8 cellular contexts compared by ENCODE assay signal in the genomic region with DNA sequence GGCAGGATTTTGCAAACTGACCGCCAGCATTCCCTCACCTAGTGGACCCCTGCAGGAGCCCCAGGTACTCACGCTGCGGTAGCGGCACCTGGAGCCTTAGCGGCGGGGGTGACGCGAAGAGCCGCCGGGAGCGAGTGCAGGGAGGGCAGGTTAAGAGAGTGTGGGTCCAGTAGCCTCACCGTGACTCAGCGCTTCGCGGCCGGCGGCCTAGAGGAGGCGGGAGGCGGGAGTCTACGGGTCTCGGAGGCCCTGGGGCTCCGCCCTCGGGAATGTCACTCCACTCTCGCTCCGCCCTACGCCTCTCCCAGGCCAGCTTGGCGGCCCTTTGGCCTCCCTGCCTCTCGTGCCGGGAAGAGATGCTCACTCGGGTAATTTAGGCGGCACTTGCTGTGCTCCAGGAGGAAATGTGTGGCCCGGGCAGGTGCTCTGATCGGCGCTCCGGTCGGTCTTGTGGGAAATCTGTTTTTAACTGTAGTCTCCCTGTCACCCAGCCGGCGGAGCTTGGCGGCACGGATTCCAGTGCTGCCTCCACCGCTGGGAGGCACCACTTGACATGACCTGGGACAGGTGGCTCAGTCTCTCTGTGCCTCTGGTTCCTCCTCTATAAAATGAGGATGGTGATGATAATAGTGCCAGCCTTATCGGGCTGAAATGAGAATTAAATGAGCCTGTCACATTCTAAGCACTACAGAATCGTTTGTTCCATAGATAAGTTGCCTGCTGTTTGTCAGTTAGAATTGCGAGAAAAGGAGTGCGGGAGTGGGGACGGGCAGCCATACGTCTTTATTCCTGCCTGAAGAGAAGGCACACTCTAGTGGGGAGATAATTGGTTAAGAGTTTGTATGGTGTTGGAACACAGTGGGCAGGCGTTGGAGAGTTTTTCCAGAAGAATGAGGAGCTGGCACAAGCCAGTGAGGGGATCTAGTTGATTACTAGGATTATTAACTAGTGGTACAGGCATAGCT. TPM values are rescaled to one million over a fixed set of nuclear protein-coding genes. Genes with fewer than 3 reads are reported as not detected.
A peak's percentile ranks its signal among the peaks of the same experiment; 100 is the strongest.
DNase-seq lines count a peak whose midpoint lies in the region; ATAC-seq and TF ChIP-seq lines count a peak whose summit lies in the region.

Gene PIR, minus strand, starts transcription at position 216 of the 965 bp plus-strand sequence. CDS start 2,076 bp downstream, outside the sequence.

- H3K27me3 Mint-ChIP-seq in H9 (ENCODE audit: low read depth) (no peaks in the 10 kb centered on the region), glutamatergic neuron (ENCODE audit: unreplicated experiment) (peaks cover 4% of the 10 kb centered on the region)
- H3K27me3 Mint-ChIP-seq in activated naive CD4-positive, alpha-beta T cell treated with anti-CD3 and anti-CD28 coated beads, Interleukin-2, amount 50 U/mL, for 24 hours, result peaks cover 6% of the 10 kb centered on the region

- peak in 1 of 2 donors; percentile 80 for TF ChIP-seq POLR2A in thyroid gland (IDR thresholded peaks at IDR 0.05)

- 0 out of 2 replicates have a peak, but pooled peaks cover 3% of the 10 kb centered on the region for H3K36me3 ChIP-seq in SJSA1
- H3K36me3 ChIP-seq in thyroid gland, result no peaks in the 10 kb centered on the region

- WGBS in H9 (ENCODE audit: extremely low coverage, insufficient read length, low lambda C conversion rate), result no CpG with 5 or more reads among the region's 48 CpGs
- WGBS in thyroid gland, 2 donors, result 22 to 28% methylated on average over 15 to 17 of the region's 48 CpGs

- H3K9me3 ChIP-seq in H9 (ENCODE audit: control insufficient read depth, low read depth, low read length) (no peaks in the 10 kb centered on the region), SJSA1 (replicated peaks) (no peaks in the 10 kb centered on the region), thyroid gland (no peaks in the 10 kb centered on the region)

- no peak within 1 kb of the TSS for H4K91ac ChIP-seq in H9 (ENCODE audit: insufficient read length, low read depth, low read length)

- no peak within 1 kb of the TSS for H3K56ac ChIP-seq in H9 (ENCODE audit: insufficient read length, low read depth, low read length)

- H4K5ac ChIP-seq in H9 (ENCODE audit: insufficient read length, low read depth, low read length), result no peak within 1 kb of the TSS

- no peaks in the 10 kb centered on the region for H3K79me2 ChIP-seq in H9 (ENCODE audit: insufficient read depth, low read length)

- H2BK15ac ChIP-seq in H9 (ENCODE audit: low read depth, low read length), result no peak within 1 kb of the TSS

- no peaks in the 10 kb centered on the region for H4K20me1 ChIP-seq in H9 (ENCODE audit: control insufficient read depth, insufficient read depth, insufficient read length)

- peaks cover 18% of the 10 kb centered on the region in 2 experiments for H3K4me1 Mint-ChIP-seq in H9
- H3K4me1 Mint-ChIP-seq in activated naive CD4-positive, alpha-beta T cell treated with anti-CD3 and anti-CD28 coated beads, Interleukin-2, amount 50 U/mL, for 24 hours, result peaks cover 11% of the 10 kb centered on the region
- no peaks in the 10 kb centered on the region for H3K4me1 Mint-ChIP-seq in glutamatergic neuron (ENCODE audit: low read depth, unreplicated experiment)

- peak within 1 kb of the TSS; percentile 60 for H3K9ac ChIP-seq in H9 (ENCODE audit: extremely low read depth, insufficient read length, low read length)

- H3K27me3 ChIP-seq in H9 (ENCODE audit: insufficient read depth, low read length) (no peaks in the 10 kb centered on the region), SJSA1 (replicated peaks) (no peaks in the 10 kb centered on the region), thyroid gland (no peaks in the 10 kb centered on the region)

- no peaks in the 10 kb centered on the region; the same call in 1 of the 2 replicates for H3K4me1 ChIP-seq in H9 (ENCODE audit: insufficient read depth, low read length)
- H3K4me1 ChIP-seq in SJSA1 (replicated peaks), result no peaks in the 10 kb centered on the region; the same call in 1 of the 2 replicates
- peaks cover 0 to 5% of the 10 kb centered on the region in 2 donors for H3K4me1 ChIP-seq in thyroid gland

- no peak within 1 kb of the TSS for H2BK5ac ChIP-seq in H9 (ENCODE audit: insufficient read length, low read length)

- H3K27ac ChIP-seq in H9 (ENCODE audit: insufficient read length, low read depth, low read length), result no peak within 1 kb of the TSS
- H3K27ac ChIP-seq in SJSA1, result peak within 1 kb of the TSS; percentile 85
- H3K27ac ChIP-seq in thyroid gland, result peak within 1 kb of the TSS; percentile 25 to 81 (median 55)

- no peak within 1 kb of the TSS for H2AFZ ChIP-seq in H9 (ENCODE audit: low read length)

- H3K14ac ChIP-seq in H9 (ENCODE audit: insufficient read depth, low read length), result no peak within 1 kb of the TSS

- H3K23me2 ChIP-seq in H9 (ENCODE audit: insufficient read length, low read depth, low read length, poor library complexity, severe bottlenecking), result peaks cover 3% of the 10 kb centered on the region

- no peak within 1 kb of the TSS for H2BK120ac ChIP-seq in H9 (ENCODE audit: low read depth, low read length, poor library complexity, severe bottlenecking)

- H3K79me1 ChIP-seq in H9 (ENCODE audit: insufficient read depth, low read depth, low read length, poor library complexity, severe bottlenecking), result no peaks in the 10 kb centered on the region

- H2BK12ac ChIP-seq in H9 (ENCODE audit: insufficient read length, low read depth, low read length), result no peak within 1 kb of the TSS

- H3K23ac ChIP-seq in H9 (ENCODE audit: insufficient read length, low read depth, low read length), result no peak within 1 kb of the TSS

- H3K9me3 Mint-ChIP-seq in H9 (no peaks in the 10 kb centered on the region), glutamatergic neuron (ENCODE audit: unreplicated experiment) (no peaks in the 10 kb centered on the region)
- H3K9me3 Mint-ChIP-seq in activated naive CD4-positive, alpha-beta T cell treated with anti-CD3 and anti-CD28 coated beads, Interleukin-2, amount 50 U/mL, for 24 hours, result no peaks in the 10 kb centered on the region

- no peak within 1 kb of the TSS for H4K8ac ChIP-seq in H9 (replicated peaks; ENCODE audit: insufficient read length, low read depth, low read length)

- H3K4me2 ChIP-seq in H9 (ENCODE audit: insufficient read depth, insufficient read length, low read length), result peak within 1 kb of the TSS; percentile 67

- H3K4ac ChIP-seq in H9 (ENCODE audit: low read depth, low read length), result no peak within 1 kb of the TSS

- H2AK5ac ChIP-seq in H9 (ENCODE audit: insufficient read length, low read length), result no peak within 1 kb of the TSS

- H3K36me3 Mint-ChIP-seq in H9 (ENCODE audit: insufficient read depth in 1 of 3, low read depth in 3 of 3), result peaks cover 12 to 18% (median 13%) of the 10 kb centered on the region in 3 experiments
- H3K36me3 Mint-ChIP-seq in activated naive CD4-positive, alpha-beta T cell treated with anti-CD3 and anti-CD28 coated beads, Interleukin-2, amount 50 U/mL, for 24 hours, result no peaks in the 10 kb centered on the region
- H3K36me3 Mint-ChIP-seq in glutamatergic neuron (ENCODE audit: unreplicated experiment), result no peaks in the 10 kb centered on the region

- DNase-seq in GM03348 (ENCODE audit: low spot score), result peak; percentile 91
- DNase-seq in H9, result peak; percentile 97
- DNase-seq in M059J (ENCODE audit: low read depth), result peak; percentile 90
- DNase-seq in SJSA1 (ENCODE audit: low read depth in 1 of 2, low spot score in 2 of 2), result peak; percentile 76 to 87
- DNase-seq in glutamatergic neuron, result peak; percentile 80
- peak; percentile 46 for DNase-seq in omental fat pad (ENCODE audit: low spot score)
- peak; percentile 89 to 90 for DNase-seq in thyroid gland

- H3K4me3 ChIP-seq in SJSA1 (peak within 1 kb of the TSS; percentile 50), thyroid gland (replicated peaks in 1 of 3) (peak within 1 kb of the TSS in 2 of 3 donors; percentile 24 to 66)

- no peak within 1 kb of the TSS for H2BK20ac ChIP-seq in H9 (ENCODE audit: low read depth, low read length, poor library complexity, severe bottlenecking)

- intact Hi-C loops in thyroid gland (cut with DNase I), result no loop called here

- no peak within 1 kb of the TSS for H3K18ac ChIP-seq in H9 (ENCODE audit: insufficient read length, low read depth, low read length)

- peak within 1 kb of the TSS; percentile 84 to 88 for H3K4me3 Mint-ChIP-seq in H9
- H3K4me3 Mint-ChIP-seq in activated naive CD4-positive, alpha-beta T cell treated with anti-CD3 and anti-CD28 coated beads, Interleukin-2, amount 50 U/mL, for 24 hours, result peak within 1 kb of the TSS; percentile 81
- H3K4me3 Mint-ChIP-seq in glutamatergic neuron (ENCODE audit: unreplicated experiment), result peak within 1 kb of the TSS; percentile 83

- peak; percentile 99 for ATAC-seq in omental fat pad (ENCODE audit: low FRiP score)

- H3K27ac Mint-ChIP-seq in H9 (peak within 1 kb of the TSS; percentile 96 to 97 (median 96)), glutamatergic neuron (ENCODE audit: unreplicated experiment) (no peak within 1 kb of the TSS)
- H3K27ac Mint-ChIP-seq in activated naive CD4-positive, alpha-beta T cell treated with anti-CD3 and anti-CD28 coated beads, Interleukin-2, amount 50 U/mL, for 24 hours, result no peak within 1 kb of the TSS

- TF ChIP-seq CTCF in H9 (conservative IDR thresholded peaks at IDR 0.05), result peak; percentile 73
- no peak for TF ChIP-seq CTCF in glutamatergic neuron (IDR thresholded peaks at IDR 0.05; ENCODE audit: partially characterized antibody, unreplicated experiment)
- TF ChIP-seq CTCF in omental fat pad (IDR thresholded peaks at IDR 0.05), result no peak
- peak in 2 of 6 experiments; percentile 18 to 20 for TF ChIP-seq CTCF in thyroid gland (IDR thresholded peaks at IDR 0.05)

- H3T11ph ChIP-seq in H9 (ENCODE audit: low read length), result no peak within 1 kb of the TSS

RNA-seq across cellular contexts. Expression of gene PIR, which starts in this region (rescaled TPM):
- total RNA-seq in H9 (2021), result 25.1 and 29.7 TPM in 2 replicates
- 25.4 and 32.6 TPM in 2 replicates for total RNA-seq in M059J (2014; rRNA removed; shearing (Covaris generic))
- 49.0 and 49.6 TPM in 2 replicates for total RNA-seq in SJSA1 (2014; rRNA removed; shearing (Covaris generic))
- 2.6 TPM for total RNA-seq in glutamatergic neuron (ENCODE audit: unreplicated experiment)
- 10 to 100 TPM in 3 of 4 donors, 1 to 10 TPM in 1; 9.8 to 54.7 (median 25.0) TPM for total RNA-seq in omental fat pad
- 10 to 100 TPM; 32.9 to 70.2 (median 48.8) TPM for total RNA-seq in thyroid gland

Comparison
In these comparisons a context has a peak if more than half of its experiments do, and no peak if none do; other contexts are left out.
1. DNase-seq: peak in every context shown above with its lines; median percentile 97 in H9; 91 in GM03348; 90 in M059J; 90 in thyroid gland; 82 in SJSA1; 80 in glutamatergic neuron; 46 in omental fat pad.
2. H3K27ac Mint-ChIP-seq: peak in H9 (3 of 3); none in activated naive CD4-positive, alpha-beta T cell treated with anti-CD3 and anti-CD28 coated beads, Interleukin-2, amount 50 U/mL, for 24 hours (single experiment) and glutamatergic neuron (single experiment).
3. Peak in every context shown above with its lines, with median percentiles within 50 percentile points of each other: H3K4me3 Mint-ChIP-seq.